ENCODE assay signal across 8 cellular contexts in genomic region chr14:21071225-21072041, GRCh38. TPM values are rescaled to one million over a fixed set of nuclear protein-coding genes. Genes with fewer than 3 reads are reported as not detected.
DNase-seq lines count a peak whose midpoint lies in the region; ATAC-seq lines count a peak whose summit lies in the region.

No MANE protein-coding gene starts in this region.

- H3K4me3 Mint-ChIP-seq in activated naive CD8-positive, alpha-beta T cell treated with anti-CD3 and anti-CD28 coated beads, Interleukin-2, amount 50 U/mL, for 24 hours: peak overlapping the region; percentile 75

- peaks cover 53% of the 10 kb centered on the region for H3K27me3 Mint-ChIP-seq in activated naive CD8-positive, alpha-beta T cell treated with anti-CD3 and anti-CD28 coated beads, Interleukin-2, amount 50 U/mL, for 24 hours

- no peaks in the 10 kb centered on the region for H3K36me3 Mint-ChIP-seq in activated naive CD8-positive, alpha-beta T cell treated with anti-CD3 and anti-CD28 coated beads, Interleukin-2, amount 50 U/mL, for 24 hours (ENCODE audit: low read depth)

- no peaks in the 10 kb centered on the region for H3K9me3 Mint-ChIP-seq in activated naive CD8-positive, alpha-beta T cell treated with anti-CD3 and anti-CD28 coated beads, Interleukin-2, amount 50 U/mL, for 24 hours

- DNase-seq in Daoy (ENCODE audit: low read depth): peak; percentile 99
- peak; percentile 73 for DNase-seq in HuH-7.5 (ENCODE audit: low spot score)
- peak; percentile 88 for DNase-seq in OCI-M1 (lab: John Stamatoyannopoulos, UW)
- peak; percentile 73 for DNase-seq in activated naive CD8-positive, alpha-beta T cell treated with anti-CD3 and anti-CD28 coated beads, Interleukin-2, amount 50 U/mL, for 24 hours
- peak; percentile 93 for DNase-seq in Right ventricle myocardium superior
- DNase-seq in non-pigmented ciliary epithelial cell (ENCODE audit: low read depth): peak; percentile 73
- DNase-seq in DMS114 treated with DMSO at 0.1 percent for 48 hours (lab: John Stamatoyannopoulos, UW; ENCODE audit: unreplicated experiment): no peak

- intact Hi-C loops in Right ventricle myocardium superior (cut with DNase I): loop anchor here (1.0 kb wide), 1 partner anchor 33 kb away; no protein-coding TSS in a partner anchor

- peaks cover 34% of the 10 kb centered on the region for H3K4me1 Mint-ChIP-seq in activated naive CD8-positive, alpha-beta T cell treated with anti-CD3 and anti-CD28 coated beads, Interleukin-2, amount 50 U/mL, for 24 hours

- no peak overlapping the region for H3K27ac Mint-ChIP-seq in activated naive CD8-positive, alpha-beta T cell treated with anti-CD3 and anti-CD28 coated beads, Interleukin-2, amount 50 U/mL, for 24 hours

- ATAC-seq in GM21529 (IDR thresholded peaks at IDR 0.05; ENCODE audit: unreplicated experiment) (peak; percentile 81), Right ventricle myocardium superior (ENCODE audit: poor library complexity) (peak; percentile 72)
- peak; percentile 64 for ATAC-seq in activated naive CD8-positive, alpha-beta T cell treated with anti-CD3 and anti-CD28 coated beads, Interleukin-2, amount 50 U/mL, for 24 hours

RNA-seq across cellular contexts. Expression of gene ARHGEF40, which starts 1.3 kb away (rescaled TPM):
- total RNA-seq in Daoy (2014; rRNA removed; shearing (Covaris generic)): 59.9 and 86.1 TPM in 2 replicates
- total RNA-seq in Right ventricle myocardium superior: 21.2 TPM

RNA-seq across cellular contexts. Expression of gene RNASE8, which starts 13.8 kb away (rescaled TPM):
- total RNA-seq in Daoy (2014; rRNA removed; shearing (Covaris generic)): not detected in 2 replicates
- total RNA-seq in Right ventricle myocardium superior: not detected

RNA-seq across cellular contexts. Expression of gene ZNF219, which starts 27.0 kb away (rescaled TPM):
- 13.4 and 13.7 TPM in 2 replicates for total RNA-seq in Daoy (2014; rRNA removed; shearing (Covaris generic))
- 50.0 TPM for total RNA-seq in Right ventricle myocardium superior

RNA-seq across cellular contexts. Expression of gene RNASE7, which starts 29.3 kb away (rescaled TPM):
- total RNA-seq in Daoy (2014; rRNA removed; shearing (Covaris generic)): not detected in 2 replicates
- not detected for total RNA-seq in Right ventricle myocardium superior

RNA-seq across cellular contexts. Expression of gene TMEM253, which starts 29.4 kb away (rescaled TPM):
- total RNA-seq in Daoy (2014; rRNA removed; shearing (Covaris generic)): not detected in 2 replicates
- 0.43 TPM for total RNA-seq in Right ventricle myocardium superior
